Comparison of ENCODE assay signal across 17 cellular contexts in the genomic region with DNA sequence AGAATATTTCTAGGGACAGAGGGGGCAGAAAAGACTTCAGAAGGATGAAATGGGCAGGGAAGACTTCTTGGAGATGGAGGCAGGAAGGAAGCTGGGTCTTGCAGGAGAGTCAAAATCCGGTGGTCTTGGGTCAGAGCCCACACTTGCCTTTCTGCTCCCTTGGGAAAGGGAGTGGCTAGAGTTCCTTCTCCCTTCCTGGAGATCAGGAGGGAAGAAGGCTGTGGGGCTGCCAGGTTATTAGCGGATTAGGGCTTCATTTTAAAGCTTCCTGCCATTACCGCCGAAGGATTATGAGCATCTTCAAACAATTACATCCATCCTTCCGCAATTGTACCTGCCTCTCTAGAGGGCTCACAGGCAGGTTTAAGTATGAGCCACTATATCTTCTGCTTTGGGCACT. TPM values are rescaled to one million over a fixed set of nuclear protein-coding genes. Genes with fewer than 3 reads are reported as not detected.
"Had no signal": no experiment of that assay in that cellular context is flagged by ENCODE, and none has a peak within 500 bp of the region (broad histone marks: within the 10 kb centered on the region; RNA-seq: fewer than 3 reads in every experiment).

No MANE protein-coding gene starts in this region.

- H3K27ac Mint-ChIP-seq: activated CD8-positive, alpha-beta memory T cell treated with anti-CD3 and anti-CD28 coated beads, Interleukin-2, amount 10 ng/mL, durations not matched to agents 7 days and 5 days; activated naive CD4-positive, alpha-beta T cell treated with anti-CD3 and anti-CD28 coated beads, Interleukin-2, amount 50 U/mL, for 24 hours; activated T-cell treated with anti-CD3 and anti-CD28 coated beads, Interleukin-2, amount 50 U/mL, for 24 hours; mesothelial cell of epicardium; progenitor cell of endocrine pancreas had no signal

- H3K4me3 Mint-ChIP-seq: activated CD8-positive, alpha-beta memory T cell treated with anti-CD3 and anti-CD28 coated beads, Interleukin-2, amount 10 ng/mL, durations not matched to agents 7 days and 5 days; activated naive CD4-positive, alpha-beta T cell treated with anti-CD3 and anti-CD28 coated beads, Interleukin-2, amount 50 U/mL, for 24 hours; activated T-cell treated with anti-CD3 and anti-CD28 coated beads, Interleukin-2, amount 50 U/mL, for 24 hours; mesothelial cell of epicardium had no signal

- H3K36me3 ChIP-seq: esophagus squamous epithelium, sigmoid colon, upper lobe of right lung had no signal

- DNase-seq: activated CD4-positive, alpha-beta T cell treated with anti-CD3 and anti-CD28 coated beads, Interleukin-2, amount 50 U/mL, for 48 hours; activated CD8-positive, alpha-beta memory T cell treated with anti-CD3 and anti-CD28 coated beads, Interleukin-2, amount 10 ng/mL, durations not matched to agents 7 days and 5 days; activated effector memory CD4-positive, alpha-beta T cell treated with Interleukin-2 at 50 U/mL for 16 hours; activated T-cell treated with anti-CD3 and anti-CD28 coated beads, Interleukin-2, amount 50 U/mL, for 24 hours; esophagus squamous epithelium; foreskin fibroblast; head of caudate nucleus; islet precursor cell; sigmoid colon; stimulated activated CD4-positive, alpha-beta T cell treated with anti-CD3 and anti-CD28 coated beads, Interleukin-12 subunit alpha, Interleukin-12 subunit beta, amount 100 ng/mL, for 4 hours; stimulated activated naive CD4-positive, alpha-beta T cell; T-helper 2 cell; upper lobe of right lung had no signal

- H3K9me3 ChIP-seq: esophagus squamous epithelium, sigmoid colon, upper lobe of right lung had no signal

- H3K27ac ChIP-seq: sigmoid colon, upper lobe of right lung had no signal

- H3K27me3 Mint-ChIP-seq: activated naive CD4-positive, alpha-beta T cell treated with anti-CD3 and anti-CD28 coated beads, Interleukin-2, amount 50 U/mL, for 24 hours had no signal

- H3K27me3 ChIP-seq: sigmoid colon had no signal

- H3K9me3 Mint-ChIP-seq: activated naive CD4-positive, alpha-beta T cell treated with anti-CD3 and anti-CD28 coated beads, Interleukin-2, amount 50 U/mL, for 24 hours; activated T-cell treated with anti-CD3 and anti-CD28 coated beads, Interleukin-2, amount 50 U/mL, for 24 hours; mesothelial cell of epicardium had no signal

- FAIRE-seq: TTC549 had no signal

- H3K36me3 Mint-ChIP-seq: activated CD8-positive, alpha-beta memory T cell treated with anti-CD3 and anti-CD28 coated beads, Interleukin-2, amount 10 ng/mL, durations not matched to agents 7 days and 5 days; activated naive CD4-positive, alpha-beta T cell treated with anti-CD3 and anti-CD28 coated beads, Interleukin-2, amount 50 U/mL, for 24 hours; mesothelial cell of epicardium had no signal

- ATAC-seq: activated CD8-positive, alpha-beta memory T cell treated with anti-CD3 and anti-CD28 coated beads, Interleukin-2, amount 10 ng/mL, durations not matched to agents 7 days and 5 days; upper lobe of right lung had no signal

- H3K4me3 ChIP-seq: esophagus squamous epithelium, sigmoid colon, upper lobe of right lung had no signal

RNA-seq across cellular contexts. Expression of gene MYOZ3, which starts 39.8 kb away (rescaled TPM):
- total RNA-seq: activated CD8-positive, alpha-beta memory T cell treated with anti-CD3 and anti-CD28 coated beads, Interleukin-2, amount 10 ng/mL, durations not matched to agents 7 days and 5 days had no signal
